In the genomic region with DNA sequence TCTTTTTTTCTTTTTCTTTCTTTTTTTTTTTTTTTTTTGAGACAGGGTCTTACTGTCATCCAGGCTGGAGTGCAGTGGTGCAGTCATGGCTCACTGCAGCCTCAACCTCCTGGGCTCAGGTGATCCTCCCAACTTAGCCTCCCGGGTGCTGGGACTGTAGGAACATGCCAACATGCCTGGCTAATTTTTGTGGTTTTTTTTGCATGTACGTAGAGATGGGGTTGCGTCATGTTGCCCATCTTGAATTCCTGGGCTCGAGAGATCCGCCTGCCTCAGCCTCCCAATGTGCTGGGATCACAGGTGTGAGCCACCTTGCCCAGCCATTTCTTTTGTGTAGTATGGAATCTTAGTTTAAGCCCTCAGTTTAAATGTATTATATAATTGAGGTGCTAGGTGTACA, we compare ENCODE assay signal across 23 cellular contexts.
"Had no signal": no experiment of that assay in that cellular context is flagged by ENCODE, and none has a peak within 500 bp of the region (broad histone marks: within the 10 kb centered on the region; RNA-seq: fewer than 3 reads in every experiment).

No MANE protein-coding gene starts in this region.

- H3K27me3 ChIP-seq: colonic mucosa, esophagus squamous epithelium, gastrocnemius medialis, heart right ventricle, left lung had no signal

- H3K27ac Mint-ChIP-seq: dendritic cell treated with granulocyte-macrophage colony-stimulating factor and Interleukin-4, amounts not matched to agents 40 ng/mL and 50 ng/mL, for 4 days; effector memory CD8-positive, alpha-beta T cell; endodermal cell; mesothelial cell of epicardium had no signal

- H3K4me3 ChIP-seq: colonic mucosa, esophagus squamous epithelium, gastrocnemius medialis, heart right ventricle, left lung, lower lobe of right lung, mucosa of descending colon had no signal

- H3K4me1 ChIP-seq: colonic mucosa had no signal

- H3K27ac ChIP-seq: colonic mucosa, epithelial cell of prostate, esophagus squamous epithelium, heart right ventricle, left lung, lower lobe of right lung had no signal

- H3K9me3 ChIP-seq: colonic mucosa, esophagus squamous epithelium, gastrocnemius medialis, heart right ventricle, left lung, lower lobe of right lung, mucosa of descending colon had no signal

- ATAC-seq: effector memory CD8-positive, alpha-beta T cell; esophagus mucosa; gastrocnemius medialis; heart right ventricle; left cardiac atrium; left ventricle myocardium superior; lower lobe of right lung; mucosa of descending colon had no signal

- H3K4me3 Mint-ChIP-seq: dendritic cell treated with granulocyte-macrophage colony-stimulating factor and Interleukin-4, amounts not matched to agents 40 ng/mL and 50 ng/mL, for 4 days; effector memory CD8-positive, alpha-beta T cell; endodermal cell; mesothelial cell of epicardium had no signal

- DNase-seq: colonic mucosa; cortex of kidney; effector CD8-positive, alpha-beta T cell; effector memory CD8-positive, alpha-beta T cell; endodermal cell; esophagus squamous epithelium; foreskin fibroblast; foreskin melanocyte; gastrocnemius medialis; glutamatergic neuron; head of caudate nucleus; heart right ventricle; hippocampal formation; left cardiac atrium; left lung; left ventricle myocardium superior; lower lobe of right lung; mesenchymal stem cell; mucosa of descending colon had no signal

- H3K36me3 ChIP-seq: colonic mucosa, esophagus squamous epithelium, gastrocnemius medialis, heart right ventricle, left lung, lower lobe of right lung had no signal

- H3K27me3 Mint-ChIP-seq: dendritic cell treated with granulocyte-macrophage colony-stimulating factor and Interleukin-4, amounts not matched to agents 40 ng/mL and 50 ng/mL, for 4 days; effector memory CD8-positive, alpha-beta T cell had no signal
